Comparison of ENCODE assay signal across 1 cellular context in the genomic region with DNA sequence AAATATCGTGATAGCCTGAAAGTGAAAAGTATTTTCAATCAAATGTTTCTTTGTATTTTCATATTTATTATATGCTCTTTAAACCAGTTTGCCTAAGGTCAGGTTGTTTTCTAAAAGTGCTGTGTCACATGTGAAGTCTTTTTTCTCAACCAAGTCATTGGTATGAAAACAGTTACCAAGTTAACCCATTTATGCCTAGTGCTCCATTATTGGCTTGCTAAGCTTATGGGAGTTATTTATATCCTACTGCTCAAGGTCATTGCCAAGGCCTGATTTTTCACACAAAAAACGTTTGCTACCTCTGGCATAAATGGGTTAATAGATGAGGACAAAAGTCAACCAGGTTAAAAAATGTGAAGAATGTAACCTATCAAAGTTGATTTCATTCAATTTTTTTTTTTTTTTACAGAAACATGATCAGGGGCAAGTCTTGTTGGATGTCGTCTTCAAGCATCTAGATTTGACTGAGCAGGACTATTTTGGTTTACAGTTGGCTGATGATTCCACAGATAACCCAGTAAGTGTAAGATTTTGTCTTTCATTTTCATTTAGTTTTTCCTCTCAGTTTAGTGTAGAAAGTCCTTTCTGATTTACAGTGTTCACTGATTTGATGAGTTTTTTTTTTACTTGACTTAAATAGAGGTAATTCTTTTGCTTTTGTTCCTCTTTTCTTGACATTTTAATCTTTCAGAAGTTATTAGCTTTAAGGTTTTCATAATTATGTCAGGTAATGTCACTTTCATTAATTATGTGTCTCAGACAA.
A peak's percentile ranks its signal among the peaks of the same experiment; 100 is the strongest.
TF ChIP-seq lines count a peak whose summit lies in the region.

No MANE protein-coding gene starts in this region.

TF ChIP-seq in K562, 482 proteins besides CTCF, POLR2A, EP300 and RAD21 (continued from another document):
- TF ChIP-seq, protein P1, sequence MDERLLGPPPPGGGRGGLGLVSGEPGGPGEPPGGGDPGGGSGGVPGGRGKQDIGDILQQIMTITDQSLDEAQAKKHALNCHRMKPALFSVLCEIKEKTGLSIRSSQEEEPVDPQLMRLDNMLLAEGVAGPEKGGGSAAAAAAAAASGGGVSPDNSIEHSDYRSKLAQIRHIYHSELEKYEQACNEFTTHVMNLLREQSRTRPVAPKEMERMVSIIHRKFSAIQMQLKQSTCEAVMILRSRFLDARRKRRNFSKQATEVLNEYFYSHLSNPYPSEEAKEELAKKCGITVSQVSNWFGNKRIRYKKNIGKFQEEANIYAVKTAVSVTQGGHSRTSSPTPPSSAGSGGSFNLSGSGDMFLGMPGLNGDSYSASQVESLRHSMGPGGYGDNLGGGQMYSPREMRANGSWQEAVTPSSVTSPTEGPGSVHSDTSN (CRISPR knock-in tag; IDR thresholded peaks at IDR 0.05; ENCODE audit: low read depth) = no peak
- TF ChIP-seq, protein P1 (tag; conservative IDR thresholded peaks at IDR 0.05; ENCODE audit: low read depth) = peak; percentile 80
- no peak for TF ChIP-seq NRF1 (conservative IDR thresholded peaks at IDR 0.05 in 1 of 2, IDR thresholded peaks at IDR 0.05 in 1 of 2)
- TF ChIP-seq MEIS2 (IDR thresholded peaks at IDR 0.05; ENCODE audit: partially characterized antibody) = peak; percentile 44
- peak; percentile 80 for TF ChIP-seq MAFG (tag; conservative IDR thresholded peaks at IDR 0.05)
- 0 out of 2 replicates have a peak, but pooled peaks have one; percentile 23 for TF ChIP-seq ESRRA (IDR thresholded peaks at IDR 0.05; ENCODE audit: borderline replicate concordance, low read depth)
- TF ChIP-seq NFE2L1 (tag; IDR thresholded peaks at IDR 0.05; ENCODE audit: borderline replicate concordance, low read depth) = peak; percentile 56; the same call in 1 of the 2 replicates
- no peak for TF ChIP-seq MAX (CRISPR knock-in tag; IDR thresholded peaks at IDR 0.05)
TF ChIP-seq in K562: peak in this region for 13.
